ENCODE assay signal across 8 cellular contexts in genomic region chr15:38991126-38991525, GRCh38.
DNase-seq lines count a peak whose midpoint lies in the region; ATAC-seq, FAIRE-seq and TF ChIP-seq lines count a peak whose summit lies in the region.

No MANE protein-coding gene starts in this region.

- H3K79me2 ChIP-seq in KMS-11 (ENCODE audit: insufficient read depth, low read depth): no peaks in the 10 kb centered on the region

- no peaks in the 10 kb centered on the region for H3K9me3 ChIP-seq in BE2C

- FAIRE-seq in bronchial epithelial cell (lab: Jason Lieb, UNC) (no peak), GM19239 (lab: Jason Lieb, UNC) (no peak)

- no peak overlapping the region for H2AFZ ChIP-seq in KMS-11 (ENCODE audit: low read depth)

- no peak overlapping the region for H3K27ac ChIP-seq in KMS-11

- H3K27me3 ChIP-seq in BE2C (no peaks in the 10 kb centered on the region), KMS-11 (ENCODE audit: insufficient read depth, low read depth) (no peaks in the 10 kb centered on the region), bronchial epithelial cell (ENCODE audit: control insufficient read depth, insufficient read depth, low read length) (no peaks in the 10 kb centered on the region)

- no peaks in the 10 kb centered on the region for H3K4me1 ChIP-seq in BE2C
- H3K4me1 ChIP-seq in KMS-11 (ENCODE audit: low read depth, poor library complexity, severe bottlenecking): no peaks in the 10 kb centered on the region

- DNase-seq in BE2C: no peak
- peak; percentile 50 for DNase-seq in bronchial epithelial cell (ENCODE audit: low read depth)
- peak; percentile 78 to 86 for DNase-seq in lung microvascular endothelial cell (ENCODE audit: low read depth in 2 of 2)
- no peak for DNase-seq in activated CD4-positive, alpha-beta T cell treated with anti-CD3 and anti-CD28 coated beads for 1 hour
- DNase-seq in GM19239 (ENCODE audit: insufficient read length, low spot score): no peak
- no peak for DNase-seq in activated gamma-delta T cell treated with Interleukin-2 at 50 U/mL for 16 hours

- TF ChIP-seq CTCF in BE2C (IDR thresholded peaks at IDR 0.05; ENCODE audit: low read depth, low read length): peak; percentile 56
- peak; percentile 32 for TF ChIP-seq CTCF in KMS-11 (conservative IDR thresholded peaks at IDR 0.05; ENCODE audit: low read depth, low read length)
- TF ChIP-seq CTCF in bronchial epithelial cell (IDR thresholded peaks at IDR 0.05; ENCODE audit: insufficient read depth, low read length, severe bottlenecking): peak; percentile 56

- no peak overlapping the region for H3K4me2 ChIP-seq in KMS-11

- no peak overlapping the region for H3K9ac ChIP-seq in KMS-11

- H3K36me3 ChIP-seq in BE2C (no peaks in the 10 kb centered on the region), KMS-11 (ENCODE audit: insufficient read depth) (no peaks in the 10 kb centered on the region), bronchial epithelial cell (ENCODE audit: control insufficient read depth, insufficient read depth, low read length) (no peaks in the 10 kb centered on the region)

- ATAC-seq in HG03342 (IDR thresholded peaks at IDR 0.05; ENCODE audit: unreplicated experiment): no peak

- no peak overlapping the region for H3K4me3 ChIP-seq in BE2C (ENCODE audit: low read depth, low read length)
- no peak overlapping the region for H3K4me3 ChIP-seq in KMS-11 (IDR thresholded peaks at IDR 0.05; ENCODE audit: insufficient read depth, low read depth, low read length)
- no peak overlapping the region for H3K4me3 ChIP-seq in bronchial epithelial cell (ENCODE audit: low read depth, low read length)

- no peaks in the 10 kb centered on the region for H4K20me1 ChIP-seq in KMS-11 (ENCODE audit: insufficient read depth)

Comparison
In these comparisons a context has a peak if more than half of its experiments do, and no peak if none do; other contexts are left out.
1. DNase-seq: peak in bronchial epithelial cell (single experiment) and lung microvascular endothelial cell (2 of 2); none in BE2C (single experiment), activated CD4-positive, alpha-beta T cell treated with anti-CD3 and anti-CD28 coated beads for 1 hour (single experiment), GM19239 (single experiment) and activated gamma-delta T cell treated with Interleukin-2 at 50 U/mL for 16 hours (single experiment).
2. Peak in every context shown above with its lines, with median percentiles within 50 percentile points of each other: CTCF ChIP-seq.